Comparison of ENCODE assay signal across 17 cellular contexts in the genomic region with DNA sequence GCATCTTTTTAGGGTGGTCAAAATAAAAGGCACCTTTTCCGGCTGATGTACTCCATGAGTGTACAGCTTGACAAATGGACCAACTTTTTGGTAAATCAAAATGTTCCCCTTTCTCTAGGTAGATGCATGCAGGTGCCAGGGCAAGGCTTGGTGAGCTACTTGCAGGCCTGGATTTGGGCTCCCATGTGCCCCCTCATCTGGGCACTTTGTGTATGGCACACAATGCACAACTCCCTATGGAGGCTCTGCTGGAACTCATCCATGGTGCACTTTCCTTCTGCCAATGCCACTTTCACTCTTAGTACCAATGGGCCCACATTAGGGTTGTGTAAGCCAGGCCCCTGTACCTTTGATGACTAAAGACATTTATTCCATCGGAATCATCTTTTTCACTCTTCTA.
DNase-seq lines count a peak whose midpoint lies in the region; ATAC-seq, FAIRE-seq and TF ChIP-seq lines count a peak whose summit lies in the region.
"Had no signal": no experiment of that assay in that cellular context is flagged by ENCODE, and none has a peak within 500 bp of the region (broad histone marks: within the 10 kb centered on the region; RNA-seq: fewer than 3 reads in every experiment).

No MANE protein-coding gene starts in this region.

- no peaks in the 10 kb centered on the region for H3K9me2 ChIP-seq in OCI-LY7 (ENCODE audit: insufficient read depth, low read length)

- H2BK120ac ChIP-seq in mesenchymal stem cell (ENCODE audit: low read depth, low read length) = peak overlapping the region; percentile 30

- no peaks in the 10 kb centered on the region for H3K27me3 Mint-ChIP-seq in activated CD4-positive, alpha-beta T cell treated with anti-CD3 and anti-CD28 coated beads, Interleukin-2, amount 10 ng/mL, durations not matched to agents 7 days and 5 days
- peaks cover 0 to 1% (median 0%) of the 10 kb centered on the region in 5 donors for H3K27me3 Mint-ChIP-seq in naive thymus-derived CD8-positive, alpha-beta T cell
- H3K27me3 Mint-ChIP-seq: activated CD8-positive, alpha-beta memory T cell treated with anti-CD3 and anti-CD28 coated beads, Interleukin-2, amount 10 ng/mL, durations not matched to agents 7 days and 5 days had no signal

- POLR2A ChIA-PET in activated CD4-positive, alpha-beta T cell treated with anti-CD3 and anti-CD28 coated beads, Interleukin-2, amount 10 ng/mL, durations not matched to agents 7 days and 5 days (lab: Charles Lee) = no interaction called here
- POLR2A ChIA-PET in OCI-LY7 (lab: Charles Lee) = no interaction called here
- POLR2A ChIA-PET in naive thymus-derived CD8-positive, alpha-beta T cell (lab: Charles Lee) = no interaction called here

- H2AFZ ChIP-seq in OCI-LY7 (ENCODE audit: low read length) (no peak overlapping the region), mesenchymal stem cell (ENCODE audit: low read depth, low read length) (peak overlapping the region; percentile 61)

- no peaks in the 10 kb centered on the region for H4K20me1 ChIP-seq in OCI-LY7 (ENCODE audit: insufficient read depth, low read length)

- H2BK15ac ChIP-seq in mesenchymal stem cell (ENCODE audit: low read depth, poor library complexity, severe bottlenecking) = no peak overlapping the region

- peak; percentile 4 for DNase-seq in activated CD4-positive, alpha-beta T cell treated with anti-CD3 and anti-CD28 coated beads for 48 hours
- DNase-seq in activated CD4-positive, alpha-beta T cell treated with anti-CD3 and anti-CD28 coated beads, Interleukin-2, amount 10 ng/mL, durations not matched to agents 7 days and 5 days = no peak
- DNase-seq in H54 (ENCODE audit: insufficient read length, low spot score) (peak; percentile 2), OCI-LY7 (ENCODE audit: low spot score) (peak; percentile 3), mesenchymal stem cell (no peak), heart left ventricle (no peak)
- DNase-seq in activated effector memory CD4-positive, alpha-beta T cell treated with Interleukin-2 at 50 U/mL for 16 hours = no peak
- DNase-seq in naive thymus-derived CD8-positive, alpha-beta T cell = no peak
- DNase-seq: activated CD8-positive, alpha-beta memory T cell treated with anti-CD3 and anti-CD28 coated beads, Interleukin-2, amount 10 ng/mL, durations not matched to agents 7 days and 5 days; activated naive CD4-positive, alpha-beta T cell; erythroblast; glutamatergic neuron; midbrain; nucleus accumbens; trophoblast cell had no signal

- H4K91ac ChIP-seq in mesenchymal stem cell (ENCODE audit: low read length) = no peak overlapping the region

- intact Hi-C loops in OCI-LY7 (cut with micrococcal nuclease; ENCODE audit: unreplicated experiment) = no loop called here
- intact Hi-C loops in heart left ventricle (cut with DNase I) = loop anchor here in 1 of 10 donors (10.0 kb wide), 1 partner anchor 56 kb away; no protein-coding TSS in a partner anchor

- CTCF ChIA-PET in activated CD4-positive, alpha-beta T cell treated with anti-CD3 and anti-CD28 coated beads, Interleukin-2, amount 10 ng/mL, durations not matched to agents 7 days and 5 days (lab: Charles Lee) = no interaction called here
- CTCF ChIA-PET in OCI-LY7 (lab: Charles Lee; ENCODE audit: unreplicated experiment) = no interaction called here

- no peak overlapping the region for H3K4me3 ChIP-seq in OCI-LY7 (ENCODE audit: low read depth, low read length, poor library complexity, severe bottlenecking)
- no peak overlapping the region for H3K4me3 ChIP-seq in mesenchymal stem cell (ENCODE audit: insufficient read depth in 1 of 2, low read depth in 1 of 2, low read length in 2 of 2)
- no peak overlapping the region for H3K4me3 ChIP-seq in heart left ventricle
- H3K4me3 ChIP-seq: coronary artery had no signal

- H3K4me1 ChIP-seq in OCI-LY7 (ENCODE audit: insufficient read depth, low read length, poor library complexity, severe bottlenecking) (no peaks in the 10 kb centered on the region), mesenchymal stem cell (ENCODE audit: control insufficient read depth, insufficient read depth, low read depth, low read length) (no peaks in the 10 kb centered on the region), heart left ventricle (no peaks in the 10 kb centered on the region)

- H3K9me3 ChIP-seq in OCI-LY7 (ENCODE audit: low read length) (no peaks in the 10 kb centered on the region), mesenchymal stem cell (ENCODE audit: control insufficient read depth, low read length) (no peaks in the 10 kb centered on the region), heart left ventricle (no peaks in the 10 kb centered on the region)

- TF ChIP-seq POLR2A in H54 (IDR thresholded peaks at IDR 0.05; ENCODE audit: low read depth, low read length) = no peak
- no peak for TF ChIP-seq POLR2A in heart left ventricle (IDR thresholded peaks at IDR 0.05)

- 76% methylated on average over 1 of the region's 2 CpGs for WGBS in mesenchymal stem cell
- 80 to 98% (median 88%) methylated on average over 2 of the region's 2 CpGs for WGBS in heart left ventricle, 4 donors

- H3K9me3 Mint-ChIP-seq in activated CD4-positive, alpha-beta T cell treated with anti-CD3 and anti-CD28 coated beads, Interleukin-2, amount 10 ng/mL, durations not matched to agents 7 days and 5 days = no peaks in the 10 kb centered on the region
- H3K9me3 Mint-ChIP-seq in naive thymus-derived CD8-positive, alpha-beta T cell = peaks cover 0 to 6% (median 0%) of the 10 kb centered on the region in 9 donors

- no peak overlapping the region for H3K4ac ChIP-seq in mesenchymal stem cell (ENCODE audit: low read depth in 1 of 2, low read length in 2 of 2)

- H2AK5ac ChIP-seq in mesenchymal stem cell (ENCODE audit: low read length, severe bottlenecking) = no peak overlapping the region

- no peaks in the 10 kb centered on the region for H3K79me2 ChIP-seq in OCI-LY7 (ENCODE audit: insufficient read depth, low read depth, low read length)

- no peak overlapping the region for H3K23ac ChIP-seq in mesenchymal stem cell (ENCODE audit: low read length in 2 of 2)

- H2BK12ac ChIP-seq in mesenchymal stem cell (ENCODE audit: low read length in 2 of 2) = no peak overlapping the region

- no peak overlapping the region for H4K8ac ChIP-seq in mesenchymal stem cell (ENCODE audit: low read length)

- H3K36me3 Mint-ChIP-seq in activated CD4-positive, alpha-beta T cell treated with anti-CD3 and anti-CD28 coated beads, Interleukin-2, amount 10 ng/mL, durations not matched to agents 7 days and 5 days (ENCODE audit: low read depth) = no peaks in the 10 kb centered on the region
- H3K36me3 Mint-ChIP-seq in naive thymus-derived CD8-positive, alpha-beta T cell = no peaks in the 10 kb centered on the region
- H3K36me3 Mint-ChIP-seq: activated CD8-positive, alpha-beta memory T cell treated with anti-CD3 and anti-CD28 coated beads, Interleukin-2, amount 10 ng/mL, durations not matched to agents 7 days and 5 days had no signal

- H3K27me3 ChIP-seq in mesenchymal stem cell (ENCODE audit: control insufficient read depth in 1 of 2, insufficient read depth in 1 of 2, low read length in 2 of 2) (no peaks in the 10 kb centered on the region), heart left ventricle (no peaks in the 10 kb centered on the region)

- H3K4me2 ChIP-seq in OCI-LY7 (ENCODE audit: low read length) (no peak overlapping the region), mesenchymal stem cell (ENCODE audit: low read length, poor library complexity, severe bottlenecking) (no peak overlapping the region)

- FAIRE-seq in H54 (lab: Jason Lieb, UNC) = no peak
- FAIRE-seq: keratinocyte had no signal

- no peaks in the 10 kb centered on the region for H3K36me3 ChIP-seq in OCI-LY7 (ENCODE audit: insufficient read depth, low read length)
- no peaks in the 10 kb centered on the region for H3K36me3 ChIP-seq in mesenchymal stem cell (ENCODE audit: control insufficient read depth in 1 of 2, insufficient read depth in 2 of 2, low read depth in 1 of 2, low read length in 2 of 2)
- H3K36me3 ChIP-seq in heart left ventricle = no peaks in the 10 kb centered on the region

- H3K14ac ChIP-seq in mesenchymal stem cell (ENCODE audit: low read length in 2 of 2) = no peak overlapping the region

- no TSS peak for BruUV-seq in OCI-LY7 (replicated peaks; lab: Mats Ljungman, UMichigan)

- TF ChIP-seq CTCF in OCI-LY7 (conservative IDR thresholded peaks at IDR 0.05; ENCODE audit: low read length) = 0 out of 2 replicates have a peak, but pooled peaks have one; percentile 29
- TF ChIP-seq CTCF in heart left ventricle (IDR thresholded peaks at IDR 0.05) = no peak

- H2BK5ac ChIP-seq in mesenchymal stem cell (ENCODE audit: low read depth, low read length, poor library complexity, severe bottlenecking) = no peak overlapping the region

- no peaks in the 10 kb centered on the region for H3K79me1 ChIP-seq in mesenchymal stem cell (replicated peaks; ENCODE audit: low read length, poor library complexity, severe bottlenecking)

- no peak overlapping the region for H3K4me3 Mint-ChIP-seq in activated CD4-positive, alpha-beta T cell treated with anti-CD3 and anti-CD28 coated beads, Interleukin-2, amount 10 ng/mL, durations not matched to agents 7 days and 5 days
- no peak overlapping the region for H3K4me3 Mint-ChIP-seq in naive thymus-derived CD8-positive, alpha-beta T cell
- H3K4me3 Mint-ChIP-seq: activated CD8-positive, alpha-beta memory T cell treated with anti-CD3 and anti-CD28 coated beads, Interleukin-2, amount 10 ng/mL, durations not matched to agents 7 days and 5 days had no signal

- H3K27ac ChIP-seq in OCI-LY7 (ENCODE audit: low read depth, low read length, poor library complexity, severe bottlenecking) = no peak overlapping the region
- no peak overlapping the region for H3K27ac ChIP-seq in mesenchymal stem cell (ENCODE audit: low read length, poor library complexity, severe bottlenecking)
- no peak overlapping the region for H3K27ac ChIP-seq in heart left ventricle
- H3K27ac ChIP-seq: coronary artery had no signal

- H3K18ac ChIP-seq in mesenchymal stem cell (ENCODE audit: low read depth in 1 of 2, low read length in 2 of 2) = no peak overlapping the region

- ATAC-seq in heart left ventricle = no peak
- no peak for ATAC-seq in naive thymus-derived CD8-positive, alpha-beta T cell
- ATAC-seq: activated CD8-positive, alpha-beta memory T cell treated with anti-CD3 and anti-CD28 coated beads, Interleukin-2, amount 10 ng/mL, durations not matched to agents 7 days and 5 days had no signal

- H3K27ac Mint-ChIP-seq in activated CD4-positive, alpha-beta T cell treated with anti-CD3 and anti-CD28 coated beads, Interleukin-2, amount 10 ng/mL, durations not matched to agents 7 days and 5 days = no peak overlapping the region
- no peak overlapping the region for H3K27ac Mint-ChIP-seq in naive thymus-derived CD8-positive, alpha-beta T cell
- H3K27ac Mint-ChIP-seq: activated CD8-positive, alpha-beta memory T cell treated with anti-CD3 and anti-CD28 coated beads, Interleukin-2, amount 10 ng/mL, durations not matched to agents 7 days and 5 days had no signal

- H3K9ac ChIP-seq in mesenchymal stem cell (ENCODE audit: low read length) = no peak overlapping the region

- H3K4me1 Mint-ChIP-seq in activated CD4-positive, alpha-beta T cell treated with anti-CD3 and anti-CD28 coated beads, Interleukin-2, amount 10 ng/mL, durations not matched to agents 7 days and 5 days = no peaks in the 10 kb centered on the region
- no peaks in the 10 kb centered on the region for H3K4me1 Mint-ChIP-seq in naive thymus-derived CD8-positive, alpha-beta T cell
- H3K4me1 Mint-ChIP-seq: activated CD8-positive, alpha-beta memory T cell treated with anti-CD3 and anti-CD28 coated beads, Interleukin-2, amount 10 ng/mL, durations not matched to agents 7 days and 5 days had no signal

Comparison
In these comparisons a context has a peak if more than half of its experiments do, and no peak if none do; other contexts are left out.
1. DNase-seq: peak in activated CD4-positive, alpha-beta T cell treated with anti-CD3 and anti-CD28 coated beads for 48 hours (single experiment), H54 (single experiment) and OCI-LY7 (single experiment); none in activated CD4-positive, alpha-beta T cell treated with anti-CD3 and anti-CD28 coated beads, Interleukin-2, amount 10 ng/mL, durations not matched to agents 7 days and 5 days (single experiment), mesenchymal stem cell (single experiment), activated effector memory CD4-positive, alpha-beta T cell treated with Interleukin-2 at 50 U/mL for 16 hours (single experiment), heart left ventricle (0 of 5) and naive thymus-derived CD8-positive, alpha-beta T cell (0 of 10).